In the genomic region with DNA sequence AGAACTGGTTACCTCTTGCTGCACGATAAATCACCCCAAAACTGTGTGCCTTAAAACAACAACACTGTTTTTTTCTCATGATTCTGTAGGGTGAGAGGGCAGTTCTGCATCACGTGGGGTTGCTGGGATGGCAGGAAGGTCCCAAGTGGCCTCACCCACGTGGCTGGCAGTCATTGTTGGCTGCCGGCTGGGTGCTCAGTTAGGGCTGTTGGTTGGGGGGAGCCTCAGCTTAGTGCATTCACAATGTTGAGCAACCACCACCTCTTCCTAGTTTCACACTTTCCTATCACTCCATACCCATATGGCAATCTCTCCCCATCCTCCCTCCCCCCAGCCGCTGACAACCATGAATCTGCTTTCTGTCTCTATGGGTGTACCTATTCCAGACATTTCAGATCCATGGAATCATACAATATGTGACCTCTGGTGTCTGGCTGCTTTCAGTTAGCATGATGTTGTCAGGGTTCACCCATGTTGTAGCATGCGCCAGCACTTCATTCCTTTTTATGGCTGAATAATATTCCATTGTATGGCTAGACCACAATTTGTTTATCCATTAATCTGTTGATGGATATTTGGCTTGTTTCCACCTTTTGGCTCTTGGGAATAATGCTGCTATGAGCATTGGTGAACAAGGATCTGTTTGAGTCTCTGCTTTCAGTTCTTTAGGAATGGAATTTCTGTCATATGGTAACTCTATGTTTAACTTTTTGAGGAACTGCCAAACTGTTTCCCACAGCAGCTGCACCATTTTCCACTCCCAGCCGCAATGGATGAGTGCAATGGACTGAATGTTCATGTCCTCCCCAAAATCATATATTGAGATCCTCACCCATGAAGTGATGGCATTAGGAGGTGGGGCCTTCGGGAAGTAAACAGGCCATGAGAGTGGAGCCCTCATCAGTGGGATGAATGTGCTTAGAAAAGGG, we compare ENCODE assay signal across 1 cellular context.
TF ChIP-seq lines count a peak whose summit lies in the region.

No MANE protein-coding gene starts in this region.

TF ChIP-seq in GM23338, 12 proteins besides CTCF, POLR2A, EP300 and RAD21 (continued from another document):
- TF ChIP-seq CREB1 (CRISPR knock-in tag; IDR thresholded peaks at IDR 0.05; ENCODE audit: low read depth), result no peak
- TF ChIP-seq EZH2 (IDR thresholded peaks at IDR 0.05; ENCODE audit: low read depth, unreplicated experiment), result no peak
- TF ChIP-seq, protein P1, sequence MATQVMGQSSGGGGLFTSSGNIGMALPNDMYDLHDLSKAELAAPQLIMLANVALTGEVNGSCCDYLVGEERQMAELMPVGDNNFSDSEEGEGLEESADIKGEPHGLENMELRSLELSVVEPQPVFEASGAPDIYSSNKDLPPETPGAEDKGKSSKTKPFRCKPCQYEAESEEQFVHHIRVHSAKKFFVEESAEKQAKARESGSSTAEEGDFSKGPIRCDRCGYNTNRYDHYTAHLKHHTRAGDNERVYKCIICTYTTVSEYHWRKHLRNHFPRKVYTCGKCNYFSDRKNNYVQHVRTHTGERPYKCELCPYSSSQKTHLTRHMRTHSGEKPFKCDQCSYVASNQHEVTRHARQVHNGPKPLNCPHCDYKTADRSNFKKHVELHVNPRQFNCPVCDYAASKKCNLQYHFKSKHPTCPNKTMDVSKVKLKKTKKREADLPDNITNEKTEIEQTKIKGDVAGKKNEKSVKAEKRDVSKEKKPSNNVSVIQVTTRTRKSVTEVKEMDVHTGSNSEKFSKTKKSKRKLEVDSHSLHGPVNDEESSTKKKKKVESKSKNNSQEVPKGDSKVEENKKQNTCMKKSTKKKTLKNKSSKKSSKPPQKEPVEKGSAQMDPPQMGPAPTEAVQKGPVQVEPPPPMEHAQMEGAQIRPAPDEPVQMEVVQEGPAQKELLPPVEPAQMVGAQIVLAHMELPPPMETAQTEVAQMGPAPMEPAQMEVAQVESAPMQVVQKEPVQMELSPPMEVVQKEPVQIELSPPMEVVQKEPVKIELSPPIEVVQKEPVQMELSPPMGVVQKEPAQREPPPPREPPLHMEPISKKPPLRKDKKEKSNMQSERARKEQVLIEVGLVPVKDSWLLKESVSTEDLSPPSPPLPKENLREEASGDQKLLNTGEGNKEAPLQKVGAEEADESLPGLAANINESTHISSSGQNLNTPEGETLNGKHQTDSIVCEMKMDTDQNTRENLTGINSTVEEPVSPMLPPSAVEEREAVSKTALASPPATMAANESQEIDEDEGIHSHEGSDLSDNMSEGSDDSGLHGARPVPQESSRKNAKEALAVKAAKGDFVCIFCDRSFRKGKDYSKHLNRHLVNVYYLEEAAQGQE (IDR thresholded peaks at IDR 0.05; ENCODE audit: unreplicated experiment), result no peak
- no peak for TF ChIP-seq STAT1 (IDR thresholded peaks at IDR 0.05; ENCODE audit: unreplicated experiment)
- no peak for TF ChIP-seq EZH2phosphoT487 (IDR thresholded peaks at IDR 0.05; ENCODE audit: unreplicated experiment)
- TF ChIP-seq, protein P2, sequence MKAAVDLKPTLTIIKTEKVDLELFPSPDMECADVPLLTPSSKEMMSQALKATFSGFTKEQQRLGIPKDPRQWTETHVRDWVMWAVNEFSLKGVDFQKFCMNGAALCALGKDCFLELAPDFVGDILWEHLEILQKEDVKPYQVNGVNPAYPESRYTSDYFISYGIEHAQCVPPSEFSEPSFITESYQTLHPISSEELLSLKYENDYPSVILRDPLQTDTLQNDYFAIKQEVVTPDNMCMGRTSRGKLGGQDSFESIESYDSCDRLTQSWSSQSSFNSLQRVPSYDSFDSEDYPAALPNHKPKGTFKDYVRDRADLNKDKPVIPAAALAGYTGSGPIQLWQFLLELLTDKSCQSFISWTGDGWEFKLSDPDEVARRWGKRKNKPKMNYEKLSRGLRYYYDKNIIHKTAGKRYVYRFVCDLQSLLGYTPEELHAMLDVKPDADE (IDR thresholded peaks at IDR 0.05), result no peak
- no peak for TF ChIP-seq JUNB (IDR thresholded peaks at IDR 0.05; ENCODE audit: unreplicated experiment)
- no peak for TF ChIP-seq ZNF331 (CRISPR knock-in tag; IDR thresholded peaks at IDR 0.05; ENCODE audit: low read depth)
- no peak for TF ChIP-seq POLR2AphosphoS5 (IDR thresholded peaks at IDR 0.05; ENCODE audit: low read depth)
